ENCODE assay signal across 9 cellular contexts in genomic region chr9:135255033-135255842, GRCh38.
"Had no signal": no experiment of that assay in that cellular context is flagged by ENCODE, and none has a peak within 500 bp of the region (broad histone marks: within the 10 kb centered on the region; RNA-seq: fewer than 3 reads in every experiment).

No MANE protein-coding gene starts in this region.

- H3K27me3 ChIP-seq: ovary, uterus had no signal

- H3K4me3 ChIP-seq: ovary, uterus had no signal

- DNase-seq: activated CD4-positive, alpha-beta T cell treated with anti-CD3 and anti-CD28 coated beads, Interleukin-2, amount 50 U/mL, for 48 hours; activated effector memory CD4-positive, alpha-beta T cell treated with anti-CD3 and anti-CD28 coated beads, Interleukin-2, amount 50 U/mL, for 16 hours; activated T-cell treated with anti-CD3 and anti-CD28 coated beads, Interleukin-2, amount 50 U/mL, for 4 hours; amniotic stem cell; ovary; T-helper 2 cell; uterus had no signal

- H3K36me3 ChIP-seq: ovary, uterus had no signal

- H3K27ac ChIP-seq: ovary, uterus had no signal

- H3K9me3 ChIP-seq: ovary, uterus had no signal

- H3K4me3 Mint-ChIP-seq: activated T-cell treated with anti-CD3 and anti-CD28 coated beads, Interleukin-2, amount 50 U/mL, for 4 hours had no signal

- H3K27ac Mint-ChIP-seq: activated naive CD4-positive, alpha-beta T cell treated with anti-CD3 and anti-CD28 coated beads, Interleukin-2, amount 50 U/mL, for 72 hours had no signal

- H3K4me1 ChIP-seq: uterus had no signal

- H3K36me3 Mint-ChIP-seq: activated naive CD4-positive, alpha-beta T cell treated with anti-CD3 and anti-CD28 coated beads, Interleukin-2, amount 50 U/mL, for 72 hours had no signal

- ATAC-seq: activated naive CD4-positive, alpha-beta T cell treated with anti-CD3 and anti-CD28 coated beads, Interleukin-2, amount 50 U/mL, for 72 hours; activated T-cell treated with anti-CD3 and anti-CD28 coated beads, Interleukin-2, amount 50 U/mL, for 4 hours; left lobe of liver had no signal
